Comparison of ENCODE assay signal across 19 cellular contexts in genomic region chr7:116920359-116920758, GRCh38.
"Had no signal": no experiment of that assay in that cellular context is flagged by ENCODE, and none has a peak within 500 bp of the region (broad histone marks: within the 10 kb centered on the region; RNA-seq: fewer than 3 reads in every experiment).

No MANE protein-coding gene starts in this region.

- H3K9me3 ChIP-seq: psoas muscle, thoracic aorta, tibial nerve, vagina had no signal

- H3K27me3 Mint-ChIP-seq: memory B cell; stimulated activated naive B cell treated with anti-CD40 and anti-IgM and Interleukin-4, amounts not matched to agents 10 μg/mL and 1 μg/mL and 100 μg/mL, for 72 hours; stimulated activated naive CD8-positive, alpha-beta T cell treated with anti-CD3 and anti-CD28 coated beads, Interleukin-15, Interleukin-2, amounts not matched to agents 100 ng/mL and 50 ng/mL, for 24 hours had no signal

- H3K4me1 Mint-ChIP-seq: memory B cell; stimulated activated naive B cell treated with anti-CD40 and anti-IgM and Interleukin-4, amounts not matched to agents 10 μg/mL and 1 μg/mL and 100 μg/mL, for 72 hours had no signal

- H3K4me3 ChIP-seq: dorsolateral prefrontal cortex, lung, psoas muscle, skin epidermis, thoracic aorta, tibial nerve, vagina had no signal

- DNase-seq: dorsolateral prefrontal cortex; effector CD4-positive, alpha-beta T cell; endodermal cell; head of caudate nucleus; nucleus accumbens; psoas muscle; right cardiac atrium; stimulated activated CD4-positive, alpha-beta T cell treated with anti-CD3 and anti-CD28 coated beads, Interleukin-15, amount 100 ng/mL, for 24 hours; stimulated activated CD4-positive, alpha-beta T cell treated with anti-CD3 and anti-CD28 coated beads, Interleukin-2, amount 100 ng/mL, for 48 hours; stimulated activated naive B cell treated with anti-CD40 and anti-IgM and Interleukin-4, amounts not matched to agents 10 μg/mL and 1 μg/mL and 100 μg/mL, for 72 hours had no signal

- H3K4me3 Mint-ChIP-seq: endodermal cell; memory B cell; nephron; stimulated activated naive B cell treated with anti-CD40 and anti-IgM and Interleukin-4, amounts not matched to agents 10 μg/mL and 1 μg/mL and 100 μg/mL, for 72 hours; stimulated activated naive CD8-positive, alpha-beta T cell treated with anti-CD3 and anti-CD28 coated beads, Interleukin-15, Interleukin-2, amounts not matched to agents 100 ng/mL and 50 ng/mL, for 24 hours had no signal

- H3K27ac ChIP-seq: dorsolateral prefrontal cortex, psoas muscle, skin epidermis, thoracic aorta, tibial nerve, vagina had no signal

- H3K27me3 ChIP-seq: dorsolateral prefrontal cortex, tibial nerve, vagina had no signal

- H3K4me1 ChIP-seq: psoas muscle, tibial nerve, vagina had no signal

- H3K27ac Mint-ChIP-seq: memory B cell; nephron; stimulated activated naive B cell treated with anti-CD40 and anti-IgM and Interleukin-4, amounts not matched to agents 10 μg/mL and 1 μg/mL and 100 μg/mL, for 72 hours; stimulated activated naive CD8-positive, alpha-beta T cell treated with anti-CD3 and anti-CD28 coated beads, Interleukin-15, Interleukin-2, amounts not matched to agents 100 ng/mL and 50 ng/mL, for 24 hours had no signal

- ATAC-seq: left lobe of liver; stimulated activated naive B cell treated with anti-CD40 and anti-IgM and Interleukin-4, amounts not matched to agents 10 μg/mL and 1 μg/mL and 100 μg/mL, for 72 hours had no signal

- H3K9me3 Mint-ChIP-seq: endodermal cell; memory B cell; nephron; stimulated activated naive B cell treated with anti-CD40 and anti-IgM and Interleukin-4, amounts not matched to agents 10 μg/mL and 1 μg/mL and 100 μg/mL, for 72 hours; stimulated activated naive CD8-positive, alpha-beta T cell treated with anti-CD3 and anti-CD28 coated beads, Interleukin-15, Interleukin-2, amounts not matched to agents 100 ng/mL and 50 ng/mL, for 24 hours had no signal
